In the genomic region with DNA sequence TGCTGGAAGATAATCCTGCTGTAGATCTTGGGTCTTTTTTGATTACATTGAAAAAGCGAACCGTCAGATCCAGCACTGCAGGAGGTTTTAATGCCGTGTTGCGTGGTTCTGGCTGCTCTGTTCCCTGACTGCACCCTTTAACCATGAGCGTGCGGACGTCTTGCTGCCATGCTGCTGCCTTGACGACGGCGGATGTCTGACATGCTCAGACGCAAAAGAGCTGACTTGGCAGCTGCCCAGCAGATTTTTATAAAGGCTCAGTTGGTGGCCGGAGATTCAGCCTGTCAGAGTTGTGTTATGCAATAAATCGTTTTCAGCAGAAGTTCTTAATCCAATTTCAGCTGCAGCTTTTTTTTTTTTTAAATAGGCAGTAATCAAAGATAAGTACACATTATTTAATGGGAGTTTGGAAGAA, we compare ENCODE assay signal across 8 cellular contexts.
DNase-seq lines count a peak whose midpoint lies in the region; ATAC-seq and TF ChIP-seq lines count a peak whose summit lies in the region.

No MANE protein-coding gene starts in this region.

- no peaks in the 10 kb centered on the region for H3K9me3 ChIP-seq in endodermal cell (ENCODE audit: control insufficient read depth, low read length)

- ATAC-seq in GM21447 (IDR thresholded peaks at IDR 0.05; ENCODE audit: unreplicated experiment) (peak; percentile 37), HG02885 (IDR thresholded peaks at IDR 0.05; ENCODE audit: poor library complexity, unreplicated experiment) (no peak), GM18502 (IDR thresholded peaks at IDR 0.05; ENCODE audit: poor library complexity, unreplicated experiment) (no peak)
- peak; percentile 78 for ATAC-seq in stimulated activated naive CD8-positive, alpha-beta T cell treated with anti-CD3 and anti-CD28 coated beads, Interleukin-15, amount 100 ng/mL, for 72 hours

- H3K4me1 ChIP-seq in endodermal cell (ENCODE audit: control insufficient read depth, insufficient read depth, low read length): peaks cover 8% of the 10 kb centered on the region

- H3K27ac ChIP-seq in endodermal cell (ENCODE audit: low read depth, low read length): peak overlapping the region; percentile 70

- no peak overlapping the region for H3K9ac ChIP-seq in endodermal cell (ENCODE audit: extremely low read depth, low read length, poor library complexity, severe bottlenecking)

- intact Hi-C loops in activated CD4-positive, alpha-beta T cell treated with anti-CD3 and anti-CD28 coated beads, Interleukin-2, amount 10 ng/mL, durations not matched to agents 24 days and 14 days (cut with micrococcal nuclease): loop anchor here (5.0 kb wide), 1 partner anchor 37 kb away; no protein-coding TSS in a partner anchor

- H3K4me1 Mint-ChIP-seq in activated CD4-positive, alpha-beta T cell treated with anti-CD3 and anti-CD28 coated beads, Interleukin-2, amount 10 ng/mL, durations not matched to agents 24 days and 14 days: peaks cover 41% of the 10 kb centered on the region
- H3K4me1 Mint-ChIP-seq in endodermal cell: peaks cover 24% of the 10 kb centered on the region
- peaks cover 38% of the 10 kb centered on the region for H3K4me1 Mint-ChIP-seq in mesothelial cell of epicardium
- peaks cover 11% of the 10 kb centered on the region for H3K4me1 Mint-ChIP-seq in stimulated activated naive CD8-positive, alpha-beta T cell treated with anti-CD3 and anti-CD28 coated beads, Interleukin-15, amount 100 ng/mL, for 72 hours

- DNase-seq in NCI-H2227 (lab: John Stamatoyannopoulos, UW; ENCODE audit: unreplicated experiment) (peak; percentile 90), endodermal cell (peak; percentile 59), mesothelial cell of epicardium (ENCODE audit: low spot score in 2 of 2, unreplicated experiment in 2 of 2) (peak; percentile 30 to 67)
- peak; percentile 75 for DNase-seq in activated CD4-positive, alpha-beta T cell treated with anti-CD3 and anti-CD28 coated beads, Interleukin-2, amount 10 ng/mL, durations not matched to agents 24 days and 14 days
- DNase-seq in stimulated activated naive CD8-positive, alpha-beta T cell treated with anti-CD3 and anti-CD28 coated beads, Interleukin-15, amount 100 ng/mL, for 72 hours: peak; percentile 48 to 60

- H3K36me3 ChIP-seq in endodermal cell (ENCODE audit: control insufficient read depth, insufficient read depth, low read length): no peaks in the 10 kb centered on the region

- H3K27me3 ChIP-seq in endodermal cell (ENCODE audit: control insufficient read depth, insufficient read depth, low read length, poor library complexity, severe bottlenecking): no peaks in the 10 kb centered on the region

- TF ChIP-seq CTCF in endodermal cell (conservative IDR thresholded peaks at IDR 0.05): no peak
- TF ChIP-seq CTCF in mesothelial cell of epicardium (IDR thresholded peaks at IDR 0.05; ENCODE audit: unreplicated experiment): no peak

- no peaks in the 10 kb centered on the region for H3K27me3 Mint-ChIP-seq in activated CD4-positive, alpha-beta T cell treated with anti-CD3 and anti-CD28 coated beads, Interleukin-2, amount 10 ng/mL, durations not matched to agents 24 days and 14 days
- H3K27me3 Mint-ChIP-seq in endodermal cell (ENCODE audit: insufficient read depth): no peaks in the 10 kb centered on the region
- H3K27me3 Mint-ChIP-seq in mesothelial cell of epicardium (ENCODE audit: low read depth): no peaks in the 10 kb centered on the region
- H3K27me3 Mint-ChIP-seq in stimulated activated naive CD8-positive, alpha-beta T cell treated with anti-CD3 and anti-CD28 coated beads, Interleukin-15, amount 100 ng/mL, for 72 hours: no peaks in the 10 kb centered on the region

- H3K4me3 Mint-ChIP-seq in activated CD4-positive, alpha-beta T cell treated with anti-CD3 and anti-CD28 coated beads, Interleukin-2, amount 10 ng/mL, durations not matched to agents 24 days and 14 days: peak overlapping the region; percentile 18
- H3K4me3 Mint-ChIP-seq in endodermal cell (no peak overlapping the region), mesothelial cell of epicardium (no peak overlapping the region)
- H3K4me3 Mint-ChIP-seq in stimulated activated naive CD8-positive, alpha-beta T cell treated with anti-CD3 and anti-CD28 coated beads, Interleukin-15, amount 100 ng/mL, for 72 hours: peak overlapping the region; percentile 55 to 69

- H3K36me3 Mint-ChIP-seq in activated CD4-positive, alpha-beta T cell treated with anti-CD3 and anti-CD28 coated beads, Interleukin-2, amount 10 ng/mL, durations not matched to agents 24 days and 14 days (ENCODE audit: low read depth): peaks cover 34% of the 10 kb centered on the region
- H3K36me3 Mint-ChIP-seq in endodermal cell (ENCODE audit: low read depth) (no peaks in the 10 kb centered on the region), mesothelial cell of epicardium (no peaks in the 10 kb centered on the region)

- peak overlapping the region; percentile 22 for H3K27ac Mint-ChIP-seq in activated CD4-positive, alpha-beta T cell treated with anti-CD3 and anti-CD28 coated beads, Interleukin-2, amount 10 ng/mL, durations not matched to agents 24 days and 14 days
- H3K27ac Mint-ChIP-seq in endodermal cell (no peak overlapping the region), mesothelial cell of epicardium (peak overlapping the region; percentile 49)
- peak overlapping the region in 1 of 2 donors; percentile 8 for H3K27ac Mint-ChIP-seq in stimulated activated naive CD8-positive, alpha-beta T cell treated with anti-CD3 and anti-CD28 coated beads, Interleukin-15, amount 100 ng/mL, for 72 hours

- H3K4me3 ChIP-seq in endodermal cell (ENCODE audit: low read length): no peak overlapping the region

- peaks cover 4% of the 10 kb centered on the region for H3K9me3 Mint-ChIP-seq in activated CD4-positive, alpha-beta T cell treated with anti-CD3 and anti-CD28 coated beads, Interleukin-2, amount 10 ng/mL, durations not matched to agents 24 days and 14 days
- H3K9me3 Mint-ChIP-seq in endodermal cell: no peaks in the 10 kb centered on the region
- H3K9me3 Mint-ChIP-seq in mesothelial cell of epicardium: no peaks in the 10 kb centered on the region
- H3K9me3 Mint-ChIP-seq in stimulated activated naive CD8-positive, alpha-beta T cell treated with anti-CD3 and anti-CD28 coated beads, Interleukin-15, amount 100 ng/mL, for 72 hours: no peaks in the 10 kb centered on the region

- WGBS in endodermal cell (ENCODE audit: insufficient coverage in 1 of 2, insufficient read length in 1 of 2), 2 experiments: 51 to 56% methylated on average over 11 to 13 of the region's 13 CpGs

Comparison
In these comparisons a context has a peak if more than half of its experiments do, and no peak if none do; other contexts are left out.
1. ATAC-seq: peak in GM21447 (single experiment) and stimulated activated naive CD8-positive, alpha-beta T cell treated with anti-CD3 and anti-CD28 coated beads, Interleukin-15, amount 100 ng/mL, for 72 hours (single experiment); none in HG02885 (single experiment) and GM18502 (single experiment).
2. H3K4me3 Mint-ChIP-seq: peak in activated CD4-positive, alpha-beta T cell treated with anti-CD3 and anti-CD28 coated beads, Interleukin-2, amount 10 ng/mL, durations not matched to agents 24 days and 14 days (single experiment) and stimulated activated naive CD8-positive, alpha-beta T cell treated with anti-CD3 and anti-CD28 coated beads, Interleukin-15, amount 100 ng/mL, for 72 hours (2 of 2); none in endodermal cell (single experiment) and mesothelial cell of epicardium (single experiment).
3. Peak in every context shown above with its lines, with median percentiles within 50 percentile points of each other: DNase-seq.